9 cellular contexts compared by ENCODE assay signal in genomic region chr6:32839356-32839755, GRCh38. TPM values are rescaled to one million over a fixed set of nuclear protein-coding genes. Genes with fewer than 3 reads are reported as not detected.
A peak's percentile ranks its signal among the peaks of the same experiment; 100 is the strongest.
DNase-seq lines count a peak whose midpoint lies in the region; ATAC-seq and TF ChIP-seq lines count a peak whose summit lies in the region.
"Had no signal": no experiment of that assay in that cellular context is flagged by ENCODE, and none has a peak within 500 bp of the region (broad histone marks: within the 10 kb centered on the region; RNA-seq: fewer than 3 reads in every experiment).

No MANE protein-coding gene starts in this region.

- peaks cover 26 to 83% (median 27%) of the 10 kb centered on the region in 3 donors for H3K36me3 Mint-ChIP-seq in CD8-positive, alpha-beta memory T cell

- no peak overlapping the region for H2AFZ ChIP-seq in mesenchymal stem cell (ENCODE audit: low read depth, low read length)

- no peaks in the 10 kb centered on the region for H3K27me3 ChIP-seq in CD8-positive, alpha-beta memory T cell (ENCODE audit: insufficient read depth, low read length, poor library complexity, severe bottlenecking)
- H3K27me3 ChIP-seq in Peyer's patch, result no peaks in the 10 kb centered on the region
- H3K27me3 ChIP-seq in dorsolateral prefrontal cortex, result no peaks in the 10 kb centered on the region
- H3K27me3 ChIP-seq in spleen (replicated peaks in 1 of 7), result no peaks in the 10 kb centered on the region
- no peaks in the 10 kb centered on the region for H3K27me3 ChIP-seq in mesenchymal stem cell (ENCODE audit: control insufficient read depth in 1 of 2, insufficient read depth in 1 of 2, low read length in 2 of 2)
- H3K27me3 ChIP-seq in H7 (ENCODE audit: control insufficient read depth, insufficient read depth, low read length), result peaks cover 45% of the 10 kb centered on the region

- H3K4me3 Mint-ChIP-seq in CD8-positive, alpha-beta memory T cell, result peak overlapping the region in 4 of 7 donors; percentile 23 to 96 (median 48)

- H3K18ac ChIP-seq in mesenchymal stem cell (ENCODE audit: low read depth in 1 of 2, low read length in 2 of 2), result no peak overlapping the region

- H2AK5ac ChIP-seq in mesenchymal stem cell (ENCODE audit: low read length, severe bottlenecking), result no peak overlapping the region

- H3K79me1 ChIP-seq in mesenchymal stem cell (replicated peaks; ENCODE audit: low read length, poor library complexity, severe bottlenecking), result peaks cover 25% of the 10 kb centered on the region

- CTCF ChIA-PET in CD8-positive, alpha-beta memory T cell (lab: Charles Lee), result interaction anchor here (0.9 to 10.6 kb wide), 28 partner anchors 8 to 954 kb away, joined by 3 to 295 read pairs (median 6); partner anchors contain the start of genes BRD2, HLA-DMA, HLA-DMB and HLA-DQB1

- no peak overlapping the region for H3K14ac ChIP-seq in mesenchymal stem cell (ENCODE audit: low read length in 2 of 2)

- peaks cover 0 to 2% of the 10 kb centered on the region in 2 donors for H3K27me3 Mint-ChIP-seq in CD8-positive, alpha-beta memory T cell
- H3K27me3 Mint-ChIP-seq: stimulated activated naive CD8-positive, alpha-beta T cell treated with anti-CD3 and anti-CD28 coated beads, Interleukin-15, amount 100 ng/mL, for 72 hours had no signal

- intact Hi-C loops in dorsolateral prefrontal cortex (cut with DNase I) (loop anchor here (2.0 to 5.0 kb wide), 5 partner anchors 13 to 148 kb away; partner anchors contain the start of gene TAP1 (in 1 of the 2)), spleen (cut with DNase I; ENCODE audit: low total_unique reads) (no loop called here)

- H3K9ac ChIP-seq in mesenchymal stem cell (ENCODE audit: low read length), result no peak overlapping the region

- no peak overlapping the region for H3K4me3 ChIP-seq in CD8-positive, alpha-beta memory T cell (ENCODE audit: low read length)
- no peak overlapping the region for H3K4me3 ChIP-seq in Peyer's patch
- peak overlapping the region in 2 of 59 donors; percentile 83 for H3K4me3 ChIP-seq in dorsolateral prefrontal cortex
- H3K4me3 ChIP-seq in spleen, result no peak overlapping the region
- no peak overlapping the region for H3K4me3 ChIP-seq in mesenchymal stem cell (ENCODE audit: insufficient read depth in 1 of 2, low read depth in 1 of 2, low read length in 2 of 2)
- H3K4me3 ChIP-seq in H7 (ENCODE audit: insufficient read depth, low read depth, low read length), result no peak overlapping the region

- no peak overlapping the region for H3K23ac ChIP-seq in mesenchymal stem cell (ENCODE audit: low read length in 2 of 2)

- no peak for TF ChIP-seq CTCF in Peyer's patch (IDR thresholded peaks at IDR 0.05)
- no peak for TF ChIP-seq CTCF in dorsolateral prefrontal cortex (IDR thresholded peaks at IDR 0.05 in 54 of 56, conservative IDR thresholded peaks at IDR 0.05 in 2 of 56; ENCODE audit: low read depth in 1 of 56, partially characterized antibody in 56 of 56)
- no peak for TF ChIP-seq CTCF in spleen (IDR thresholded peaks at IDR 0.05 in 8 of 11, conservative IDR thresholded peaks at IDR 0.05 in 3 of 11)

- H3K4me2 ChIP-seq in mesenchymal stem cell (ENCODE audit: low read length, poor library complexity, severe bottlenecking), result no peak overlapping the region

- peaks cover 78% of the 10 kb centered on the region for H3K4me1 ChIP-seq in CD8-positive, alpha-beta memory T cell (ENCODE audit: insufficient read depth, low read length)
- H3K4me1 ChIP-seq in Peyer's patch (peaks cover 4 to 33% (median 19%) of the 10 kb centered on the region in 4 donors), spleen (peaks cover 51 to 87% (median 69%) of the 10 kb centered on the region in 6 donors), mesenchymal stem cell (ENCODE audit: control insufficient read depth, insufficient read depth, low read depth, low read length) (peaks cover 10% of the 10 kb centered on the region)

- no peak overlapping the region for H3K4ac ChIP-seq in mesenchymal stem cell (ENCODE audit: low read depth in 1 of 2, low read length in 2 of 2)

- ATAC-seq in HG03378 (IDR thresholded peaks at IDR 0.05; ENCODE audit: unreplicated experiment), result no peak

- no peak overlapping the region for H4K91ac ChIP-seq in mesenchymal stem cell (ENCODE audit: low read length)

- POLR2A ChIA-PET in CD8-positive, alpha-beta memory T cell (lab: Charles Lee), result interaction anchor here (1.3 to 10.1 kb wide), 4 partner anchors 16 to 133 kb away, joined by 4 to 350 read pairs (median 47); partner anchors contain the start of genes PSMB9 and TAP1

- H3K36me3 ChIP-seq in CD8-positive, alpha-beta memory T cell (ENCODE audit: insufficient read depth, low read length), result peaks cover 45% of the 10 kb centered on the region
- H3K36me3 ChIP-seq in Peyer's patch (peaks cover 0 to 46% (median 0%) of the 10 kb centered on the region in 3 donors), spleen (peaks cover 0 to 64% (median 42%) of the 10 kb centered on the region in 6 donors), mesenchymal stem cell (ENCODE audit: control insufficient read depth in 1 of 2, insufficient read depth in 2 of 2, low read depth in 1 of 2, low read length in 2 of 2) (peaks cover 14 to 58% of the 10 kb centered on the region in 2 experiments), H7 (replicated peaks; ENCODE audit: control insufficient read depth, insufficient read depth, low read length) (peaks cover 2% of the 10 kb centered on the region)

- H3K27ac Mint-ChIP-seq in CD8-positive, alpha-beta memory T cell, result peak overlapping the region; percentile 96 to 100 (median 100)

- no peak overlapping the region for H3K27ac ChIP-seq in CD8-positive, alpha-beta memory T cell (ENCODE audit: low read depth, low read length)
- H3K27ac ChIP-seq in Peyer's patch (peak overlapping the region; percentile 90 to 95 (median 92)), dorsolateral prefrontal cortex (peak overlapping the region in 56 of 59 donors; percentile 85 to 99 (median 96)), spleen (peak overlapping the region; percentile 44 to 100 (median 97)), mesenchymal stem cell (ENCODE audit: low read length, poor library complexity, severe bottlenecking) (no peak overlapping the region)

- no peak overlapping the region for H2BK12ac ChIP-seq in mesenchymal stem cell (ENCODE audit: low read length in 2 of 2)

- no peak overlapping the region for H4K8ac ChIP-seq in mesenchymal stem cell (ENCODE audit: low read length)

- H3K9me3 Mint-ChIP-seq in CD8-positive, alpha-beta memory T cell, result no peaks in the 10 kb centered on the region
- H3K9me3 Mint-ChIP-seq: stimulated activated naive CD8-positive, alpha-beta T cell treated with anti-CD3 and anti-CD28 coated beads, Interleukin-15, amount 100 ng/mL, for 72 hours had no signal

- H2BK120ac ChIP-seq in mesenchymal stem cell (ENCODE audit: low read depth, low read length), result no peak overlapping the region

- peaks cover 75 to 81% (median 78%) of the 10 kb centered on the region in 3 donors for H3K4me1 Mint-ChIP-seq in CD8-positive, alpha-beta memory T cell

- no peak for DNase-seq in CD8-positive, alpha-beta memory T cell
- DNase-seq in Peyer's patch (no peak), dorsolateral prefrontal cortex (no peak), spleen (no peak), mesenchymal stem cell (no peak), H7 (no peak)

- no peak overlapping the region for H2BK5ac ChIP-seq in mesenchymal stem cell (ENCODE audit: low read depth, low read length, poor library complexity, severe bottlenecking)

- H2BK15ac ChIP-seq in mesenchymal stem cell (ENCODE audit: low read depth, poor library complexity, severe bottlenecking), result no peak overlapping the region

- no peaks in the 10 kb centered on the region for H3K9me3 ChIP-seq in CD8-positive, alpha-beta memory T cell (ENCODE audit: low read length)
- H3K9me3 ChIP-seq in Peyer's patch, result no peaks in the 10 kb centered on the region
- no peaks in the 10 kb centered on the region for H3K9me3 ChIP-seq in spleen
- H3K9me3 ChIP-seq in mesenchymal stem cell (ENCODE audit: control insufficient read depth, low read length), result no peaks in the 10 kb centered on the region
- H3K9me3 ChIP-seq: mucosa of descending colon had no signal

- TF ChIP-seq POLR2A in Peyer's patch (IDR thresholded peaks at IDR 0.05), result no peak
- TF ChIP-seq POLR2A in spleen (IDR thresholded peaks at IDR 0.05), result no peak

- 84 to 91% (median 87%) methylated on average over 15 of the region's 15 CpGs for WGBS in spleen, 5 donors
- WGBS in mesenchymal stem cell, result 94% methylated on average over 13 of the region's 15 CpGs

RNA-seq across cellular contexts. Expression of gene TAP2, which starts 0.8 kb away (rescaled TPM):
- total RNA-seq in CD8-positive, alpha-beta memory T cell, result 100 to 1,000 TPM; 221 to 228 TPM
- polyA plus RNA-seq in CD8-positive, alpha-beta memory T cell, result 35.8 TPM
- total RNA-seq in Peyer's patch, result 10 to 100 TPM; 16.5 to 53.2 (median 39.4) TPM
- 10 to 100 TPM; 12.3 to 50.8 (median 24.2) TPM for total RNA-seq in dorsolateral prefrontal cortex
- 100 to 1,000 TPM in 1 of 7 donors, 10 to 100 TPM in 6; 33.0 to 106 (median 77.9) TPM for total RNA-seq in spleen
- 10 to 100 TPM; 26.4 to 40.9 (median 34.0) TPM for polyA plus RNA-seq in spleen
- 23.7 TPM for polyA plus RNA-seq in mesenchymal stem cell (2013, experiment 1 of 2)
- 23.3 TPM for polyA plus RNA-seq in mesenchymal stem cell (2013, experiment 2 of 2)
- 1.1 and 2.7 TPM in 2 replicates for total RNA-seq in H7 (2014; rRNA removed; shearing (Covaris generic))

RNA-seq across cellular contexts. Expression of gene PSMB8, which starts 4.5 kb away (rescaled TPM):
- 100 to 1,000 TPM; 311 to 326 TPM for total RNA-seq in CD8-positive, alpha-beta memory T cell
- 422 TPM for polyA plus RNA-seq in CD8-positive, alpha-beta memory T cell
- 100 to 1,000 TPM in 2 of 4 donors, 10 to 100 TPM in 2; 48.1 to 104 (median 96.0) TPM for total RNA-seq in Peyer's patch
- total RNA-seq in dorsolateral prefrontal cortex, result 10 to 100 TPM in 101 of 120 experiments, 1 to 10 TPM in 19; 6.7 to 33.3 (median 13.1) TPM
- 100 to 1,000 TPM; 109 to 156 (median 147) TPM for total RNA-seq in spleen
- 100 to 1,000 TPM; 248 to 288 (median 279) TPM for polyA plus RNA-seq in spleen
- polyA plus RNA-seq in mesenchymal stem cell (2013, experiment 1 of 2), result 73.2 TPM
- polyA plus RNA-seq in mesenchymal stem cell (2013, experiment 2 of 2), result 77.8 TPM
- 2.6 and 4.6 TPM in 2 replicates for total RNA-seq in H7 (2014; rRNA removed; shearing (Covaris generic))

RNA-seq across cellular contexts. Expression of gene TAP1, which starts 14.1 kb away (rescaled TPM):
- total RNA-seq in CD8-positive, alpha-beta memory T cell, result 100 to 1,000 TPM; 394 to 407 TPM
- polyA plus RNA-seq in CD8-positive, alpha-beta memory T cell, result 396 TPM
- total RNA-seq in Peyer's patch (100 to 1,000 TPM in 3 of 4 donors, 10 to 100 TPM in 1; 25.6 to 136 (median 107) TPM), dorsolateral prefrontal cortex (10 to 100 TPM; 10.8 to 44.1 (median 18.6) TPM), spleen (100 to 1,000 TPM; 108 to 172 (median 147) TPM)
- 100 to 1,000 TPM in 2 of 3 donors, 10 to 100 TPM in 1; 98.5 to 154 (median 133) TPM for polyA plus RNA-seq in spleen
- polyA plus RNA-seq in mesenchymal stem cell (2013, experiment 1 of 2), result 27.8 TPM
- polyA plus RNA-seq in mesenchymal stem cell (2013, experiment 2 of 2), result 29.5 TPM
- 1.7 and 2.8 TPM in 2 replicates for total RNA-seq in H7 (2014; rRNA removed; shearing (Covaris generic))

RNA-seq across cellular contexts. Expression of gene PSMB9, which starts 14.6 kb away (rescaled TPM):
- total RNA-seq in CD8-positive, alpha-beta memory T cell, result 100 to 1,000 TPM; 245 to 255 TPM
- 597 TPM for polyA plus RNA-seq in CD8-positive, alpha-beta memory T cell
- total RNA-seq in Peyer's patch, result 100 to 1,000 TPM in 1 of 4 donors, 10 to 100 TPM in 3; 53.5 to 124 (median 80.9) TPM
- 10 to 100 TPM in 85 of 120 experiments, 1 to 10 TPM in 35; 3.1 to 32.7 (median 12.7) TPM for total RNA-seq in dorsolateral prefrontal cortex
- 100 to 1,000 TPM; 141 to 206 (median 169) TPM for total RNA-seq in spleen
- polyA plus RNA-seq in spleen, result 100 to 1,000 TPM; 172 to 328 (median 204) TPM
- 22.5 TPM for polyA plus RNA-seq in mesenchymal stem cell (2013, experiment 1 of 2)
- 23.3 TPM for polyA plus RNA-seq in mesenchymal stem cell (2013, experiment 2 of 2)
- not detected in 2 replicates for total RNA-seq in H7 (2014; rRNA removed; shearing (Covaris generic))

RNA-seq across cellular contexts. Expression of gene HLA-DOB, which starts 22.6 kb away (rescaled TPM):
- under 1 TPM; 0.77 to 0.97 TPM for total RNA-seq in CD8-positive, alpha-beta memory T cell
- 0.62 TPM for polyA plus RNA-seq in CD8-positive, alpha-beta memory T cell
- total RNA-seq in Peyer's patch, result 10 to 100 TPM in 1 of 4 donors, 1 to 10 TPM in 2, under 1 TPM in 1; 0.88 to 13.2 (median 4.2) TPM
- 1 to 10 TPM in 48 of 120 experiments, under 1 TPM in 40, not detected in 32; 0.33 to 9.9 (median 1.0) TPM for total RNA-seq in dorsolateral prefrontal cortex
- total RNA-seq in spleen, result 10 to 100 TPM; 30.7 to 50.7 (median 43.9) TPM
- polyA plus RNA-seq in spleen, result 100 to 1,000 TPM; 112 to 179 (median 141) TPM
- polyA plus RNA-seq in mesenchymal stem cell (2013, experiment 1 of 2), result 0.15 TPM
- polyA plus RNA-seq in mesenchymal stem cell (2013, experiment 2 of 2), result 0.15 TPM
- not detected in 2 replicates for total RNA-seq in H7 (2014; rRNA removed; shearing (Covaris generic))

Comparison
In these comparisons a context has a peak if more than half of its experiments do, and no peak if none do; other contexts are left out.
1. H3K27ac ChIP-seq: peak in Peyer's patch (4 of 4), dorsolateral prefrontal cortex (56 of 59) and spleen (8 of 8); none in CD8-positive, alpha-beta memory T cell (single experiment) and mesenchymal stem cell (single experiment).